ENCODE assay signal across 18 cellular contexts in genomic region chr6:116877743-116878142, GRCh38. TPM values are rescaled to one million over a fixed set of nuclear protein-coding genes. Genes with fewer than 3 reads are reported as not detected.
DNase-seq lines count a peak whose midpoint lies in the region; TF ChIP-seq lines count a peak whose summit lies in the region.
"Had no signal": no experiment of that assay in that cellular context is flagged by ENCODE, and none has a peak within 500 bp of the region (broad histone marks: within the 10 kb centered on the region; RNA-seq: fewer than 3 reads in every experiment).

No MANE protein-coding gene starts in this region.

- no peaks in the 10 kb centered on the region for H3K9me3 Mint-ChIP-seq in glutamatergic neuron (ENCODE audit: unreplicated experiment)
- H3K9me3 Mint-ChIP-seq: T-helper 2 cell treated with Interferon-gamma antibody and Interleukin-4, amounts not matched to agents 5 μg/mL and 100 μg/mL, for 36 hours had no signal

- DNase-seq in NCI-H2171 treated with DMSO at 0.1 percent for 48 hours (lab: John Stamatoyannopoulos, UW), result peak; percentile 17
- DNase-seq in NCI-H2171 (lab: John Stamatoyannopoulos, UW), result no peak
- DNase-seq in glutamatergic neuron, result no peak
- peak; percentile 38 for DNase-seq in osteoblast (ENCODE audit: insufficient read length, low spot score, missing footprints)
- DNase-seq in stimulated activated CD4-positive, alpha-beta T cell treated with anti-CD3 and anti-CD28 coated beads, Interleukin-4, amount 100 ng/mL, for 1 hour, result no peak
- DNase-seq in activated CD4-positive, alpha-beta T cell treated with anti-CD3 and anti-CD28 coated beads, Interleukin-2, amount 50 U/mL, for 1 hour, result no peak
- no peak for DNase-seq in T-helper 1 cell
- DNase-seq: CD4-positive, alpha-beta T cell; kidney glomerular epithelial cell; NCI-H2081 treated with DMSO at 0.1 percent for 48 hours; NK-92 treated with Interleukin-12 subunit alpha and Interleukin-12 subunit beta, amount 100 ng/mL, for 24 hours had no signal

- H3K9ac ChIP-seq in HUES6 (ENCODE audit: low read length), result no peak overlapping the region

- H3K27me3 Mint-ChIP-seq in glutamatergic neuron (ENCODE audit: unreplicated experiment), result peaks cover 17% of the 10 kb centered on the region

- H3K4me2 ChIP-seq in osteoblast (ENCODE audit: insufficient read depth, low read length), result no peak overlapping the region

- H3K4me1 ChIP-seq in HUES6 (ENCODE audit: control insufficient read depth, insufficient read depth, low read length) (0 out of 2 replicates have a peak, but pooled peaks cover 2% of the 10 kb centered on the region), osteoblast (ENCODE audit: insufficient read depth, low read length) (no peaks in the 10 kb centered on the region)

- H3K27ac ChIP-seq in HUES6 (ENCODE audit: low read depth, low read length), result no peak overlapping the region
- no peak overlapping the region for H3K27ac ChIP-seq in osteoblast (ENCODE audit: low read depth, low read length)
- H3K27ac ChIP-seq: suprapubic skin had no signal

- H3K36me3 ChIP-seq in HUES6 (ENCODE audit: control insufficient read depth, insufficient read depth, low read length), result no peaks in the 10 kb centered on the region
- H3K36me3 ChIP-seq in osteoblast (ENCODE audit: insufficient read depth, low read length), result no peaks in the 10 kb centered on the region
- H3K36me3 ChIP-seq: suprapubic skin had no signal

- H3K4me1 Mint-ChIP-seq in glutamatergic neuron (ENCODE audit: low read depth, unreplicated experiment), result peaks cover 6% of the 10 kb centered on the region

- H4K20me1 ChIP-seq in osteoblast (ENCODE audit: insufficient read depth, low read length), result no peaks in the 10 kb centered on the region

- no peak overlapping the region for H2AFZ ChIP-seq in osteoblast (ENCODE audit: low read length)

- TF ChIP-seq CTCF in glutamatergic neuron (IDR thresholded peaks at IDR 0.05; ENCODE audit: partially characterized antibody, unreplicated experiment), result no peak
- TF ChIP-seq CTCF in osteoblast (IDR thresholded peaks at IDR 0.05; ENCODE audit: extremely low read depth, low read depth, low read length), result no peak

- H3K9me3 ChIP-seq in HUES6 (ENCODE audit: control insufficient read depth, insufficient read depth, low read depth, low read length), result peaks cover 3% of the 10 kb centered on the region; the same call in 1 of the 2 replicates
- H3K9me3 ChIP-seq in osteoblast (ENCODE audit: low read depth, low read length), result no peaks in the 10 kb centered on the region

- no peak overlapping the region for H3K27ac Mint-ChIP-seq in glutamatergic neuron (ENCODE audit: unreplicated experiment)
- H3K27ac Mint-ChIP-seq: activated CD4-positive, alpha-beta T cell treated with anti-CD3 and anti-CD28 coated beads for 36 hours; CD4-positive, alpha-beta T cell; T-helper 2 cell treated with Interferon-gamma antibody and Interleukin-4, amounts not matched to agents 5 μg/mL and 100 μg/mL, for 36 hours had no signal

- peak overlapping the region; percentile 70 for H3K4me3 Mint-ChIP-seq in glutamatergic neuron (ENCODE audit: unreplicated experiment)
- H3K4me3 Mint-ChIP-seq: activated CD4-positive, alpha-beta T cell treated with anti-CD3 and anti-CD28 coated beads for 36 hours; CD4-positive, alpha-beta T cell; T-helper 2 cell treated with Interferon-gamma antibody and Interleukin-4, amounts not matched to agents 5 μg/mL and 100 μg/mL, for 36 hours had no signal

- H3K79me2 ChIP-seq in osteoblast (ENCODE audit: insufficient read depth, low read length), result no peaks in the 10 kb centered on the region

- no peaks in the 10 kb centered on the region for H3K36me3 Mint-ChIP-seq in glutamatergic neuron (ENCODE audit: unreplicated experiment)

- peaks cover 60% of the 10 kb centered on the region for H3K27me3 ChIP-seq in HUES6 (ENCODE audit: control insufficient read depth, insufficient read depth, low read length)
- H3K27me3 ChIP-seq in osteoblast (ENCODE audit: insufficient read depth, low read length), result peaks cover 30% of the 10 kb centered on the region

- H3K4me3 ChIP-seq in HUES6 (ENCODE audit: low read depth, low read length), result peak overlapping the region; percentile 89
- H3K4me3 ChIP-seq in osteoblast (ENCODE audit: insufficient read depth, low read length), result no peak overlapping the region

RNA-seq across cellular contexts. Expression of gene RFX6, which starts 0.7 kb away (rescaled TPM):
- not detected for total RNA-seq in glutamatergic neuron (ENCODE audit: unreplicated experiment)
- total RNA-seq in osteoblast, result not detected in 2 replicates
- total RNA-seq: activated CD4-positive, alpha-beta T cell treated with anti-CD3 and anti-CD28 coated beads for 36 hours; CD4-positive, alpha-beta T cell; cerebellum; myocyte; Right ventricle myocardium superior; suprapubic skin had no signal

RNA-seq across cellular contexts. Expression of gene GPRC6A, which starts 48.9 kb away (rescaled TPM):
- not detected for total RNA-seq in glutamatergic neuron (ENCODE audit: unreplicated experiment)
- total RNA-seq in osteoblast, result not detected in 2 replicates
- total RNA-seq: activated CD4-positive, alpha-beta T cell treated with anti-CD3 and anti-CD28 coated beads for 36 hours; CD4-positive, alpha-beta T cell; cerebellum; myocyte; Right ventricle myocardium superior; suprapubic skin had no signal

Comparison
In these comparisons a context has a peak if more than half of its experiments do, and no peak if none do; other contexts are left out.
1. DNase-seq: peak in NCI-H2171 treated with DMSO at 0.1 percent for 48 hours (single experiment) and osteoblast (single experiment); none in NCI-H2171 (single experiment), glutamatergic neuron (single experiment), stimulated activated CD4-positive, alpha-beta T cell treated with anti-CD3 and anti-CD28 coated beads, Interleukin-4, amount 100 ng/mL, for 1 hour (single experiment), activated CD4-positive, alpha-beta T cell treated with anti-CD3 and anti-CD28 coated beads, Interleukin-2, amount 50 U/mL, for 1 hour (single experiment) and T-helper 1 cell (0 of 5).